1 cellular context compared by ENCODE assay signal in the genomic region with DNA sequence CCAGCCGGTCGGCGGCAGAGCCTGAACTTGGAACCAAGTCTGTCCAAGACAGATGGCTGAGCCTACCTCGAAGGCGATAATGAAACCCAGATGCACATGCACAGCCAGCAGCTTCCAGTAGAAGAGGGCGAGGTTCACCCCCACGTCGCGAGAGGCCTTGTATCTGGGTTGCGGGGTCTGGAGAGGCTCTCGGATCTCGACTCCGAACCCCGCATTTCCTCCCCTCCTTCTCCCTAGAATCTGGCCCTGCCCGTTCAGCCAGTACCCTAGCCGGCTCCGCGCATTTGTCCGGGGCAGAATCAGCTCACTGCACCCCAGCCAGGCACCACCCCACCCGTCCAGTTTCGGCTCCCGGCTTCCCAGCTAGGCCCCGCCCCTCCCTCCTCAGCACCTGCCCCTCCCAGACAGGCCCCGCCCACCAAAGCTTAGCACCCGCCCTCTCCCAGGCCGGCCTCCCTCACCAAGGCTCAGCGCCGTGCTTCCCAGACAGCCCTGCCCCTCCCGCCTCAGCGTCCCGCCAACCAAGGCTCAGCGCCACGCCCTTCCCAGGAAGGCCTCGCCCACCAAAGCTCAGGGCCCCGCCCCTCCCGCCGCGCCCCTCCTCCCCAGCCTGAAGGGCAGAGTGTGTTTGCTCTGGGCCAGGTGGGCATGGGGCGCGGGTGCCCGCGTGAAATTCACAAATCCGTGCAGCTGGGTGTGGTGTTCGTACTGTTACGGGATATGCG.
A peak's percentile ranks its signal among the peaks of the same experiment; 100 is the strongest.
TF ChIP-seq lines count a peak whose summit lies in the region.

No MANE protein-coding gene starts in this region.

TF ChIP-seq in K562, 482 proteins besides CTCF, POLR2A, EP300 and RAD21 (continued from another document and continues in another):
- no peak for TF ChIP-seq ZNF311 (CRISPR knock-in tag; IDR thresholded peaks at IDR 0.05)
- TF ChIP-seq, protein P1, sequence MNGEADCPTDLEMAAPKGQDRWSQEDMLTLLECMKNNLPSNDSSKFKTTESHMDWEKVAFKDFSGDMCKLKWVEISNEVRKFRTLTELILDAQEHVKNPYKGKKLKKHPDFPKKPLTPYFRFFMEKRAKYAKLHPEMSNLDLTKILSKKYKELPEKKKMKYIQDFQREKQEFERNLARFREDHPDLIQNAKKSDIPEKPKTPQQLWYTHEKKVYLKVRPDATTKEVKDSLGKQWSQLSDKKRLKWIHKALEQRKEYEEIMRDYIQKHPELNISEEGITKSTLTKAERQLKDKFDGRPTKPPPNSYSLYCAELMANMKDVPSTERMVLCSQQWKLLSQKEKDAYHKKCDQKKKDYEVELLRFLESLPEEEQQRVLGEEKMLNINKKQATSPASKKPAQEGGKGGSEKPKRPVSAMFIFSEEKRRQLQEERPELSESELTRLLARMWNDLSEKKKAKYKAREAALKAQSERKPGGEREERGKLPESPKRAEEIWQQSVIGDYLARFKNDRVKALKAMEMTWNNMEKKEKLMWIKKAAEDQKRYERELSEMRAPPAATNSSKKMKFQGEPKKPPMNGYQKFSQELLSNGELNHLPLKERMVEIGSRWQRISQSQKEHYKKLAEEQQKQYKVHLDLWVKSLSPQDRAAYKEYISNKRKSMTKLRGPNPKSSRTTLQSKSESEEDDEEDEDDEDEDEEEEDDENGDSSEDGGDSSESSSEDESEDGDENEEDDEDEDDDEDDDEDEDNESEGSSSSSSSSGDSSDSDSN (IDR thresholded peaks at IDR 0.05; ENCODE audit: borderline replicate concordance in 1 of 2, low read depth in 2 of 2, low read length in 2 of 2): 0 out of 4 replicates have a peak, but pooled peaks of 1 of the 2 experiments have one; percentile 46
- no peak for TF ChIP-seq POLR3G (IDR thresholded peaks at IDR 0.05; ENCODE audit: extremely low read depth, insufficient read length, insufficient replicate concordance)
- TF ChIP-seq MAZ (CRISPR knock-in tag; conservative IDR thresholded peaks at IDR 0.05 in 1 of 2, IDR thresholded peaks at IDR 0.05 in 1 of 2): peak; percentile 84 to 94
- TF ChIP-seq PCBP1 (IDR thresholded peaks at IDR 0.05; ENCODE audit: low read depth, low read length, poor library complexity, severe bottlenecking): peak; percentile 39
- TF ChIP-seq, protein P2, sequence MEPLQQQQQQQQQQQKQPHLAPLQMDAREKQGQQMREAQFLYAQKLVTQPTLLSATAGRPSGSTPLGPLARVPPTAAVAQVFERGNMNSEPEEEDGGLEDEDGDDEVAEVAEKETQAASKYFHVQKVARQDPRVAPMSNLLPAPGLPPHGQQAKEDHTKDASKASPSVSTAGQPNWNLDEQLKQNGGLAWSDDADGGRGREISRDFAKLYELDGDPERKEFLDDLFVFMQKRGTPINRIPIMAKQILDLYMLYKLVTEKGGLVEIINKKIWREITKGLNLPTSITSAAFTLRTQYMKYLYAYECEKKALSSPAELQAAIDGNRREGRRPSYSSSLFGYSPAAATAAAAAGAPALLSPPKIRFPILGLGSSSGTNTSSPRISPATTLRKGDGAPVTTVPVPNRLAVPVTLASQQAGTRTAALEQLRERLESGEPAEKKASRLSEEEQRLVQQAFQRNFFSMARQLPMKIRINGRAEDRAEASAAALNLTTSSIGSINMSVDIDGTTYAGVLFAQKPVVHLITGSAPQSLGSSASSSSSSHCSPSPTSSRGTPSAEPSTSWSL (CRISPR knock-in tag; IDR thresholded peaks at IDR 0.05; ENCODE audit: borderline replicate concordance): no peak
- TF ChIP-seq, protein P3, sequence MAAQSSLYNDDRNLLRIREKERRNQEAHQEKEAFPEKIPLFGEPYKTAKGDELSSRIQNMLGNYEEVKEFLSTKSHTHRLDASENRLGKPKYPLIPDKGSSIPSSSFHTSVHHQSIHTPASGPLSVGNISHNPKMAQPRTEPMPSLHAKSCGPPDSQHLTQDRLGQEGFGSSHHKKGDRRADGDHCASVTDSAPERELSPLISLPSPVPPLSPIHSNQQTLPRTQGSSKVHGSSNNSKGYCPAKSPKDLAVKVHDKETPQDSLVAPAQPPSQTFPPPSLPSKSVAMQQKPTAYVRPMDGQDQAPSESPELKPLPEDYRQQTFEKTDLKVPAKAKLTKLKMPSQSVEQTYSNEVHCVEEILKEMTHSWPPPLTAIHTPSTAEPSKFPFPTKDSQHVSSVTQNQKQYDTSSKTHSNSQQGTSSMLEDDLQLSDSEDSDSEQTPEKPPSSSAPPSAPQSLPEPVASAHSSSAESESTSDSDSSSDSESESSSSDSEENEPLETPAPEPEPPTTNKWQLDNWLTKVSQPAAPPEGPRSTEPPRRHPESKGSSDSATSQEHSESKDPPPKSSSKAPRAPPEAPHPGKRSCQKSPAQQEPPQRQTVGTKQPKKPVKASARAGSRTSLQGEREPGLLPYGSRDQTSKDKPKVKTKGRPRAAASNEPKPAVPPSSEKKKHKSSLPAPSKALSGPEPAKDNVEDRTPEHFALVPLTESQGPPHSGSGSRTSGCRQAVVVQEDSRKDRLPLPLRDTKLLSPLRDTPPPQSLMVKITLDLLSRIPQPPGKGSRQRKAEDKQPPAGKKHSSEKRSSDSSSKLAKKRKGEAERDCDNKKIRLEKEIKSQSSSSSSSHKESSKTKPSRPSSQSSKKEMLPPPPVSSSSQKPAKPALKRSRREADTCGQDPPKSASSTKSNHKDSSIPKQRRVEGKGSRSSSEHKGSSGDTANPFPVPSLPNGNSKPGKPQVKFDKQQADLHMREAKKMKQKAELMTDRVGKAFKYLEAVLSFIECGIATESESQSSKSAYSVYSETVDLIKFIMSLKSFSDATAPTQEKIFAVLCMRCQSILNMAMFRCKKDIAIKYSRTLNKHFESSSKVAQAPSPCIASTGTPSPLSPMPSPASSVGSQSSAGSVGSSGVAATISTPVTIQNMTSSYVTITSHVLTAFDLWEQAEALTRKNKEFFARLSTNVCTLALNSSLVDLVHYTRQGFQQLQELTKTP (IDR thresholded peaks at IDR 0.05; ENCODE audit: low read depth in 1 of 2, partially characterized antibody in 2 of 2): no peak
- TF ChIP-seq CEBPB (tag; IDR thresholded peaks at IDR 0.05): no peak
- peak; percentile 24 for TF ChIP-seq BHLHE40 (IDR thresholded peaks at IDR 0.05; ENCODE audit: low read length)
- TF ChIP-seq ZNF445 (CRISPR knock-in tag; IDR thresholded peaks at IDR 0.05; ENCODE audit: low read depth): no peak
- TF ChIP-seq MCM2 (IDR thresholded peaks at IDR 0.05; ENCODE audit: low read depth): no peak
- TF ChIP-seq, protein P4, sequence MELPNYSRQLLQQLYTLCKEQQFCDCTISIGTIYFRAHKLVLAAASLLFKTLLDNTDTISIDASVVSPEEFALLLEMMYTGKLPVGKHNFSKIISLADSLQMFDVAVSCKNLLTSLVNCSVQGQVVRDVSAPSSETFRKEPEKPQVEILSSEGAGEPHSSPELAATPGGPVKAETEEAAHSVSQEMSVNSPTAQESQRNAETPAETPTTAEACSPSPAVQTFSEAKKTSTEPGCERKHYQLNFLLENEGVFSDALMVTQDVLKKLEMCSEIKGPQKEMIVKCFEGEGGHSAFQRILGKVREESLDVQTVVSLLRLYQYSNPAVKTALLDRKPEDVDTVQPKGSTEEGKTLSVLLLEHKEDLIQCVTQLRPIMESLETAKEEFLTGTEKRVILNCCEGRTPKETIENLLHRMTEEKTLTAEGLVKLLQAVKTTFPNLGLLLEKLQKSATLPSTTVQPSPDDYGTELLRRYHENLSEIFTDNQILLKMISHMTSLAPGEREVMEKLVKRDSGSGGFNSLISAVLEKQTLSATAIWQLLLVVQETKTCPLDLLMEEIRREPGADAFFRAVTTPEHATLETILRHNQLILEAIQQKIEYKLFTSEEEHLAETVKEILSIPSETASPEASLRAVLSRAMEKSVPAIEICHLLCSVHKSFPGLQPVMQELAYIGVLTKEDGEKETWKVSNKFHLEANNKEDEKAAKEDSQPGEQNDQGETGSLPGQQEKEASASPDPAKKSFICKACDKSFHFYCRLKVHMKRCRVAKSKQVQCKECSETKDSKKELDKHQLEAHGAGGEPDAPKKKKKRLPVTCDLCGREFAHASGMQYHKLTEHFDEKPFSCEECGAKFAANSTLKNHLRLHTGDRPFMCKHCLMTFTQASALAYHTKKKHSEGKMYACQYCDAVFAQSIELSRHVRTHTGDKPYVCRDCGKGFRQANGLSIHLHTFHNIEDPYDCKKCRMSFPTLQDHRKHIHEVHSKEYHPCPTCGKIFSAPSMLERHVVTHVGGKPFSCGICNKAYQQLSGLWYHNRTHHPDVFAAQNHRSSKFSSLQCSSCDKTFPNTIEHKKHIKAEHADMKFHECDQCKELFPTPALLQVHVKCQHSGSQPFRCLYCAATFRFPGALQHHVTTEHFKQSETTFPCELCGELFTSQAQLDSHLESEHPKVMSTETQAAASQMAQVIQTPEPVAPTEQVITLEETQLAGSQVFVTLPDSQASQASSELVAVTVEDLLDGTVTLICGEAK (IDR thresholded peaks at IDR 0.05): no peak
- TF ChIP-seq, protein P4 (CRISPR knock-in tag; IDR thresholded peaks at IDR 0.05): no peak
- 0 out of 4 replicates have a peak, but pooled peaks of 1 of the 2 experiments have one; percentile 13 for TF ChIP-seq RCOR1 (IDR thresholded peaks at IDR 0.05; ENCODE audit: borderline replicate concordance in 1 of 2, low read depth in 2 of 2, low read length in 2 of 2)
- TF ChIP-seq ZFP36 (IDR thresholded peaks at IDR 0.05; ENCODE audit: low read depth, low read length, partially characterized antibody): no peak
- no peak for TF ChIP-seq EZH2 (IDR thresholded peaks at IDR 0.05; ENCODE audit: borderline replicate concordance, low read depth, low read length)
- TF ChIP-seq GABPB1 (CRISPR knock-in tag; IDR thresholded peaks at IDR 0.05): peak; percentile 39; the same call in 1 of the 2 replicates
- no peak for TF ChIP-seq SREBF1 (IDR thresholded peaks at IDR 0.05; ENCODE audit: borderline replicate concordance, low read depth, low read length)
- no peak for TF ChIP-seq GTF2F1 (IDR thresholded peaks at IDR 0.05; ENCODE audit: low read depth, low read length)
- TF ChIP-seq ZFP30 (CRISPR knock-in tag; IDR thresholded peaks at IDR 0.05; ENCODE audit: borderline replicate concordance): no peak
- TF ChIP-seq NCOA6 (IDR thresholded peaks at IDR 0.05): peak; percentile 91
- TF ChIP-seq RBM15 (IDR thresholded peaks at IDR 0.05; ENCODE audit: insufficient read depth, low read length): no peak
- TF ChIP-seq ESRRB (CRISPR knock-in tag; IDR thresholded peaks at IDR 0.05; ENCODE audit: borderline replicate concordance): no peak
- peak; percentile 22; the same call in 1 of the 2 replicates for TF ChIP-seq CXXC5 (CRISPR knock-in tag; IDR thresholded peaks at IDR 0.05)
- TF ChIP-seq, protein P5, sequence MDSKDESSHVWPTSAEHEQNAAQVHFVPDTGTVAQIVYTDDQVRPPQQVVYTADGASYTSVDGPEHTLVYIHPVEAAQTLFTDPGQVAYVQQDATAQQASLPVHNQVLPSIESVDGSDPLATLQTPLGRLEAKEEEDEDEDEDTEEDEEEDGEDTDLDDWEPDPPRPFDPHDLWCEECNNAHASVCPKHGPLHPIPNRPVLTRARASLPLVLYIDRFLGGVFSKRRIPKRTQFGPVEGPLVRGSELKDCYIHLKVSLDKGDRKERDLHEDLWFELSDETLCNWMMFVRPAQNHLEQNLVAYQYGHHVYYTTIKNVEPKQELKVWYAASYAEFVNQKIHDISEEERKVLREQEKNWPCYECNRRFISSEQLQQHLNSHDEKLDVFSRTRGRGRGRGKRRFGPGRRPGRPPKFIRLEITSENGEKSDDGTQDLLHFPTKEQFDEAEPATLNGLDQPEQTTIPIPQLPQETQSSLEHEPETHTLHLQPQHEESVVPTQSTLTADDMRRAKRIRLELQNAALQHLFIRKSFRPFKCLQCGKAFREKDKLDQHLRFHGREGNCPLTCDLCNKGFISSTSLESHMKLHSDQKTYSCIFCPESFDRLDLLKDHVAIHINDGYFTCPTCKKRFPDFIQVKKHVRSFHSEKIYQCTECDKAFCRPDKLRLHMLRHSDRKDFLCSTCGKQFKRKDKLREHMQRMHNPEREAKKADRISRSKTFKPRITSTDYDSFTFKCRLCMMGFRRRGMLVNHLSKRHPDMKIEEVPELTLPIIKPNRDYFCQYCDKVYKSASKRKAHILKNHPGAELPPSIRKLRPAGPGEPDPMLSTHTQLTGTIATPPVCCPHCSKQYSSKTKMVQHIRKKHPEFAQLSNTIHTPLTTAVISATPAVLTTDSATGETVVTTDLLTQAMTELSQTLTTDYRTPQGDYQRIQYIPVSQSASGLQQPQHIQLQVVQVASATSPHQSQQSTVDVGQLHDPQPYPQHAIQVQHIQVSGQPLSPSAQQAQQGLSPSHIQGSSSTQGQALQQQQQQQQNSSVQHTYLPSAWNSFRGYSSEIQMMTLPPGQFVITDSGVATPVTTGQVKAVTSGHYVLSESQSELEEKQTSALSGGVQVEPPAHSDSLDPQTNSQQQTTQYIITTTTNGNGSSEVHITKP (IDR thresholded peaks at IDR 0.05; ENCODE audit: partially characterized antibody): peak; percentile 18
- TF ChIP-seq NFIC (IDR thresholded peaks at IDR 0.05): peak; percentile 73
